14 cellular contexts compared by ENCODE assay signal in the genomic region with DNA sequence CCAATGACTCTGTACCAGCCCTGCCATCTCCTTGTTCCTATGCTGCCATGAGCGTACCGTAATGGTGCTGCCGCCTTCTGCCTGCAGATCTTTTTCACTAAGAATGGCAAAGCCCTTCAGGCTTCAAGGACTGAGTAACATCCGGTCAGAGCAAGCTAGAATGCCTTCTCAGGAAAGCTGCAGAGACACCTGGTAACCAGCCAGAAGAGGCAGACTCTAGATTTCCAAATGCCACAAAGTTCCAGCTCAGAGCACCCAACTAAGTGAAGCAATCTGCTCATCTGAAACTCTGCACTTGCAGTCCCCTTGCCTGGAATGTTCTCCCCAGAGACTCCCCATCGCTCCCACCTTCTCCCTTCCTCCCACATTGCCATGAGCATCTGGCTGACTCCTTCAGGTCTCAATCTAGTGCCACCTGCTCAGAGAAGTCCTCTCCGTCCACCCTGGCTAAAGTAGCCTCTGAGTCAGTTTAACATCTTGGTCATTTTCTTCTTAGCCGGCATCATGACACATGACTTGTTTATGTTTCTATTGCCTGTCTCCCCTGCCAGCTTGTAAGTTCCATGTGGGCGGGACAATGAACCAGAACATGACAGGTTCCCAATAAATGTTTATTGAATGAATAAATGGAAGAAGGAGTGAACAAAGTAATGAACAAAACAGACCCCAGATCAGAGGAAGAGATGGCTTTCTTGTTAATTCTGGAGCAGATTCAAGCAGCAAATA. TPM values are rescaled to one million over a fixed set of nuclear protein-coding genes. Genes with fewer than 3 reads are reported as not detected.
DNase-seq lines count a peak whose midpoint lies in the region; ATAC-seq and TF ChIP-seq lines count a peak whose summit lies in the region.
"Had no signal": no experiment of that assay in that cellular context is flagged by ENCODE, and none has a peak within 500 bp of the region (broad histone marks: within the 10 kb centered on the region; RNA-seq: fewer than 3 reads in every experiment).

No MANE protein-coding gene starts in this region.

- no peaks in the 10 kb centered on the region for H4K20me1 ChIP-seq in osteoblast (ENCODE audit: insufficient read depth, low read length)

- H3K4me2 ChIP-seq in osteoblast (ENCODE audit: insufficient read depth, low read length), result peak overlapping the region; percentile 4

- no peaks in the 10 kb centered on the region for H3K36me3 ChIP-seq in osteoblast (ENCODE audit: insufficient read depth, low read length)
- H3K36me3 ChIP-seq: spleen had no signal

- H3K27ac ChIP-seq in osteoblast (ENCODE audit: low read depth, low read length), result peak overlapping the region; percentile 21
- H3K27ac ChIP-seq: spleen had no signal

- no peak for ATAC-seq in SK-N-SH treated with all-trans-retinoic acid at 6 μM for 48 hours
- ATAC-seq in GM21786 (IDR thresholded peaks at IDR 0.05; ENCODE audit: unreplicated experiment), result no peak
- ATAC-seq: left colon had no signal

- no peaks in the 10 kb centered on the region for H3K79me2 ChIP-seq in osteoblast (ENCODE audit: insufficient read depth, low read length)

- no peak overlapping the region for H3K4me3 ChIP-seq in cardiac fibroblast (replicated peaks in 1 of 2; ENCODE audit: low read depth in 2 of 2, low read length in 2 of 2)
- no peak overlapping the region for H3K4me3 ChIP-seq in osteoblast (ENCODE audit: insufficient read depth, low read length)
- H3K4me3 ChIP-seq: coronary artery, spleen had no signal

- TF ChIP-seq CTCF in cardiac fibroblast (IDR thresholded peaks at IDR 0.05; ENCODE audit: low read depth, low read length) (no peak), osteoblast (IDR thresholded peaks at IDR 0.05; ENCODE audit: extremely low read depth, low read depth, low read length) (no peak)

- H3K9me3 ChIP-seq in osteoblast (ENCODE audit: low read depth, low read length), result no peaks in the 10 kb centered on the region
- H3K9me3 ChIP-seq: spleen had no signal

- DNase-seq in EL (peak; percentile 66), M059J (ENCODE audit: low read depth) (peak; percentile 70), cardiac fibroblast (ENCODE audit: low read depth in 2 of 2) (peak; percentile 58 to 68), osteoblast (ENCODE audit: insufficient read length, low spot score, missing footprints) (no peak), midbrain (lab: John Stamatoyannopoulos, UW) (no peak), hypothalamus (lab: John Stamatoyannopoulos, UW) (no peak)
- DNase-seq: left colon, spleen, T1000 had no signal

- peaks cover 22% of the 10 kb centered on the region for H3K4me1 ChIP-seq in osteoblast (ENCODE audit: insufficient read depth, low read length)

- H2AFZ ChIP-seq in osteoblast (ENCODE audit: low read length), result no peak overlapping the region

- no peaks in the 10 kb centered on the region for H3K27me3 ChIP-seq in osteoblast (ENCODE audit: insufficient read depth, low read length)

TF ChIP-seq in SK-N-SH treated with all-trans-retinoic acid at 6 μM for 48 hours, 23 proteins besides CTCF, POLR2A, EP300 and RAD21:
- no peak for TF ChIP-seq SNAI2 (CRISPR knock-in tag; IDR thresholded peaks at IDR 0.05)
- TF ChIP-seq ZC3H10 (CRISPR knock-in tag; IDR thresholded peaks at IDR 0.05), result no peak
- no peak for TF ChIP-seq TSHZ2 (CRISPR knock-in tag; IDR thresholded peaks at IDR 0.05)
- TF ChIP-seq ESRRG (CRISPR knock-in tag; IDR thresholded peaks at IDR 0.05), result no peak
- TF ChIP-seq TOX (CRISPR knock-in tag; IDR thresholded peaks at IDR 0.05; ENCODE audit: borderline replicate concordance), result no peak
- TF ChIP-seq CREB5 (CRISPR knock-in tag; IDR thresholded peaks at IDR 0.05; ENCODE audit: low read depth), result no peak
- no peak for TF ChIP-seq BACH2 (CRISPR knock-in tag; IDR thresholded peaks at IDR 0.05; ENCODE audit: borderline replicate concordance)
- TF ChIP-seq GLIS3 (CRISPR knock-in tag; IDR thresholded peaks at IDR 0.05), result no peak
- no peak for TF ChIP-seq ARNTL (CRISPR knock-in tag; IDR thresholded peaks at IDR 0.05; ENCODE audit: borderline replicate concordance, low read depth)
- TF ChIP-seq, protein P1, sequence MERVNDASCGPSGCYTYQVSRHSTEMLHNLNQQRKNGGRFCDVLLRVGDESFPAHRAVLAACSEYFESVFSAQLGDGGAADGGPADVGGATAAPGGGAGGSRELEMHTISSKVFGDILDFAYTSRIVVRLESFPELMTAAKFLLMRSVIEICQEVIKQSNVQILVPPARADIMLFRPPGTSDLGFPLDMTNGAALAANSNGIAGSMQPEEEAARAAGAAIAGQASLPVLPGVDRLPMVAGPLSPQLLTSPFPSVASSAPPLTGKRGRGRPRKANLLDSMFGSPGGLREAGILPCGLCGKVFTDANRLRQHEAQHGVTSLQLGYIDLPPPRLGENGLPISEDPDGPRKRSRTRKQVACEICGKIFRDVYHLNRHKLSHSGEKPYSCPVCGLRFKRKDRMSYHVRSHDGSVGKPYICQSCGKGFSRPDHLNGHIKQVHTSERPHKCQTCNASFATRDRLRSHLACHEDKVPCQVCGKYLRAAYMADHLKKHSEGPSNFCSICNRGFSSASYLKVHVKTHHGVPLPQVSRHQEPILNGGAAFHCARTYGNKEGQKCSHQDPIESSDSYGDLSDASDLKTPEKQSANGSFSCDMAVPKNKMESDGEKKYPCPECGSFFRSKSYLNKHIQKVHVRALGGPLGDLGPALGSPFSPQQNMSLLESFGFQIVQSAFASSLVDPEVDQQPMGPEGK (CRISPR knock-in tag; IDR thresholded peaks at IDR 0.05; ENCODE audit: borderline replicate concordance), result no peak
- no peak for TF ChIP-seq POU6F1 (CRISPR knock-in tag; IDR thresholded peaks at IDR 0.05; ENCODE audit: borderline replicate concordance, low read depth)
- no peak for TF ChIP-seq ZNF70 (CRISPR knock-in tag; IDR thresholded peaks at IDR 0.05)
- no peak for TF ChIP-seq CSRNP3 (CRISPR knock-in tag; IDR thresholded peaks at IDR 0.05)
- TF ChIP-seq ZFP3 (CRISPR knock-in tag; IDR thresholded peaks at IDR 0.05), result no peak

RNA-seq across cellular contexts. Expression of gene OCSTAMP, which starts 6.9 kb away (rescaled TPM):
- not detected in 2 replicates for total RNA-seq in M059J (2014; rRNA removed; shearing (Covaris generic))
- not detected in 2 replicates for total RNA-seq in osteoblast
- total RNA-seq: HT-29, left colon, NCI-H460, spleen had no signal

RNA-seq across cellular contexts. Expression of gene ZNF334, which starts 44.0 kb away (rescaled TPM):
- total RNA-seq in M059J (2014; rRNA removed; shearing (Covaris generic)), result 1.0 and 1.9 TPM in 2 replicates
- 5.0 and 5.8 TPM in 2 replicates for total RNA-seq in osteoblast

Comparison
In these comparisons a context has a peak if more than half of its experiments do, and no peak if none do; other contexts are left out.
1. DNase-seq: peak in EL (single experiment), M059J (single experiment) and cardiac fibroblast (2 of 2); none in osteoblast (single experiment), midbrain (single experiment) and hypothalamus (0 of 51).